Comparison of ENCODE assay signal across 10 cellular contexts in the genomic region with DNA sequence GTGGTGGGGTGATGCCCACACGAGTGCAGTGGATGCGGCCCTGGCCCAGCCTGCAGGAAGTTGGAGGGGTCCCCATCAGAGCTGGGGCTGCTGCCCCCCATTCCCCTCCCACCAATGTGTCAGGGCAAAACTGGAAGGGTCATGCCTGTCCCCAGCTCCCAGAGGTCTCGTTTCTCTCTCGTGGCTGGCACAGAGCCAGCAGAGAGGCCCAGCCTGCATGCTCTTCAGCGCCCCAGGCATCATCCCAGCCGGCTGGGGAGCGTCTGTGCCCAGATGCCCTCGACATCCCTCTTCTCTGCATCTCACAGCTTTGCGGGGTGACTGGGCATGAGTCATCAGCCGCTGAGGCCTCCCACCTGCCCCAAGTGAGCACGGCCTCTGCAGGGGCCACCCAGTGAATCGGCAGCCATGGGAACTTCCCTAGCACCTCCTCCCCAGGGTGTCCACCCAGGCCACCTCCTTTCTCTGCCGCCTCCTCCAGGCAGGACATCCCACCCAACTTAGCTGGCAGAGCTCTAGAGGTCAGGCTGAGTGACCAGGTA. TPM values are rescaled to one million over a fixed set of nuclear protein-coding genes. Genes with fewer than 3 reads are reported as not detected.
DNase-seq lines count a peak whose midpoint lies in the region; ATAC-seq and TF ChIP-seq lines count a peak whose summit lies in the region.
"Had no signal": no experiment of that assay in that cellular context is flagged by ENCODE, and none has a peak within 500 bp of the region (broad histone marks: within the 10 kb centered on the region; RNA-seq: fewer than 3 reads in every experiment).

No MANE protein-coding gene starts in this region.

- DNase-seq in activated CD4-positive, CD25-positive, alpha-beta regulatory T cell (lab: John Stamatoyannopoulos, UW) = no peak
- peak; percentile 7 for DNase-seq in NOMO-1 treated with DMSO at 0.1 percent for 48 hours (lab: John Stamatoyannopoulos, UW; ENCODE audit: unreplicated experiment)
- peak; percentile 57 to 87 for DNase-seq in cardiac fibroblast (ENCODE audit: low read depth in 2 of 2)
- DNase-seq in stimulated activated CD4-positive, alpha-beta T cell treated with anti-CD3 and anti-CD28 coated beads, Interleukin-2, amount 100 ng/mL, for 24 hours = peak; percentile 68 to 70
- no peak for DNase-seq in immature natural killer cell

- H3K36me3 Mint-ChIP-seq in immature natural killer cell = no peaks in the 10 kb centered on the region

- peak overlapping the region in 1 of 6 donors; percentile 23 for H3K27ac Mint-ChIP-seq in immature natural killer cell

- H3K9me3 Mint-ChIP-seq in immature natural killer cell = no peaks in the 10 kb centered on the region

- H3K4me3 ChIP-seq in cardiac fibroblast (replicated peaks in 1 of 2; ENCODE audit: low read depth in 2 of 2, low read length in 2 of 2) = no peak overlapping the region
- H3K4me3 ChIP-seq: adrenal gland had no signal

- peaks cover 20 to 28% of the 10 kb centered on the region in 2 donors for H3K4me1 Mint-ChIP-seq in immature natural killer cell

- peak; percentile 83 to 86 for ATAC-seq in activated CD4-positive, CD25-positive, alpha-beta regulatory T cell treated with anti-CD3 and anti-CD28 coated beads, Interleukin-2, amount 50 U/mL, for 24 hours
- ATAC-seq in GM21447 (IDR thresholded peaks at IDR 0.05; ENCODE audit: unreplicated experiment) = no peak
- ATAC-seq in HG03159 (IDR thresholded peaks at IDR 0.05; ENCODE audit: unreplicated experiment) = no peak

- peaks cover 3 to 7% (median 7%) of the 10 kb centered on the region in 3 donors for H3K27me3 Mint-ChIP-seq in immature natural killer cell (ENCODE audit: low read depth in 3 of 3)

- H3K4me3 Mint-ChIP-seq in immature natural killer cell = peak overlapping the region in 1 of 5 donors; percentile 17

- TF ChIP-seq CTCF in cardiac fibroblast (IDR thresholded peaks at IDR 0.05; ENCODE audit: low read depth, low read length) = no peak

RNA-seq across cellular contexts. Expression of a gene that starts 9.8 kb away (rescaled TPM):
- polyA plus RNA-seq in immature natural killer cell = 100 to 1,000 TPM in 1 of 3 donors, 10 to 100 TPM in 2; 48.9 to 130 (median 55.9) TPM

RNA-seq across cellular contexts. Expression of a gene that starts 34.1 kb away (rescaled TPM):
- polyA plus RNA-seq in immature natural killer cell = 100 to 1,000 TPM; 278 to 589 (median 370) TPM
- polyA plus RNA-seq: neural cell had no signal

RNA-seq across cellular contexts. Expression of a gene that starts 50.3 kb away (rescaled TPM):
- 1 to 10 TPM in 2 of 3 donors, not detected in 1; 2.7 to 3.6 TPM for polyA plus RNA-seq in immature natural killer cell
- polyA plus RNA-seq: neural cell had no signal

RNA-seq across cellular contexts. Expression of a gene that starts 54.4 kb away (rescaled TPM):
- 10 to 100 TPM in 1 of 3 donors, 1 to 10 TPM in 2; 5.8 to 12.2 (median 6.8) TPM for polyA plus RNA-seq in immature natural killer cell

Comparison
In these comparisons a context has a peak if more than half of its experiments do, and no peak if none do; other contexts are left out.
1. ATAC-seq: peak in activated CD4-positive, CD25-positive, alpha-beta regulatory T cell treated with anti-CD3 and anti-CD28 coated beads, Interleukin-2, amount 50 U/mL, for 24 hours (2 of 2); none in GM21447 (single experiment) and HG03159 (single experiment).
2. DNase-seq: peak in NOMO-1 treated with DMSO at 0.1 percent for 48 hours (single experiment), cardiac fibroblast (2 of 2) and stimulated activated CD4-positive, alpha-beta T cell treated with anti-CD3 and anti-CD28 coated beads, Interleukin-2, amount 100 ng/mL, for 24 hours (2 of 2); none in activated CD4-positive, CD25-positive, alpha-beta regulatory T cell (0 of 4) and immature natural killer cell (0 of 3).